Comparison of ENCODE assay signal across 18 cellular contexts in genomic region chr3:100360757-100361496, GRCh38.
"Had no signal": no experiment of that assay in that cellular context is flagged by ENCODE, and none has a peak within 500 bp of the region (broad histone marks: within the 10 kb centered on the region; RNA-seq: fewer than 3 reads in every experiment).

No MANE protein-coding gene starts in this region.

- ATAC-seq: activated CD4-positive, CD25-positive, alpha-beta regulatory T cell treated with anti-CD3 and anti-CD28 coated beads, Interleukin-2, amount 50 U/mL, for 24 hours; activated CD8-positive, alpha-beta memory T cell treated with anti-CD3 and anti-CD28 coated beads, Interleukin-2, amount 10 ng/mL, durations not matched to agents 7 days and 5 days; activated T-cell treated with anti-CD3 and anti-CD28 coated beads, Interleukin-2, amount 50 U/mL, for 72 hours; right cardiac atrium; stimulated activated memory B cell treated with anti-CD40 and anti-IgM and Interleukin-4, amounts not matched to agents 10 μg/mL and 1 μg/mL and 100 μg/mL, for 72 hours had no signal

- H3K4me3 Mint-ChIP-seq: activated CD8-positive, alpha-beta memory T cell treated with anti-CD3 and anti-CD28 coated beads, Interleukin-2, amount 10 ng/mL, durations not matched to agents 7 days and 5 days; activated T-cell treated with anti-CD3 and anti-CD28 coated beads, Interleukin-2, amount 50 U/mL, for 72 hours; naive B cell; stimulated activated memory B cell treated with anti-CD40 and anti-IgM and Interleukin-4, amounts not matched to agents 10 μg/mL and 1 μg/mL and 100 μg/mL, for 72 hours; T-helper 2 cell treated with Interferon-gamma antibody and Interleukin-4, amounts not matched to agents 5 μg/mL and 100 μg/mL, for 36 hours had no signal

- H3K4me1 Mint-ChIP-seq: activated CD8-positive, alpha-beta memory T cell treated with anti-CD3 and anti-CD28 coated beads, Interleukin-2, amount 10 ng/mL, durations not matched to agents 7 days and 5 days; naive B cell; stimulated activated memory B cell treated with anti-CD40 and anti-IgM and Interleukin-4, amounts not matched to agents 10 μg/mL and 1 μg/mL and 100 μg/mL, for 72 hours had no signal

- H3K27ac Mint-ChIP-seq: activated CD8-positive, alpha-beta memory T cell treated with anti-CD3 and anti-CD28 coated beads, Interleukin-2, amount 10 ng/mL, durations not matched to agents 7 days and 5 days; activated T-cell treated with anti-CD3 and anti-CD28 coated beads, Interleukin-2, amount 50 U/mL, for 72 hours; naive B cell; stimulated activated memory B cell treated with anti-CD40 and anti-IgM and Interleukin-4, amounts not matched to agents 10 μg/mL and 1 μg/mL and 100 μg/mL, for 72 hours; T-helper 2 cell treated with Interferon-gamma antibody and Interleukin-4, amounts not matched to agents 5 μg/mL and 100 μg/mL, for 36 hours had no signal

- H3K27me3 ChIP-seq: neutrophil, transverse colon had no signal

- H3K4me1 ChIP-seq: transverse colon had no signal

- H3K4me3 ChIP-seq: lung, transverse colon had no signal

- H3K27me3 Mint-ChIP-seq: activated CD8-positive, alpha-beta memory T cell treated with anti-CD3 and anti-CD28 coated beads, Interleukin-2, amount 10 ng/mL, durations not matched to agents 7 days and 5 days; naive B cell; stimulated activated memory B cell treated with anti-CD40 and anti-IgM and Interleukin-4, amounts not matched to agents 10 μg/mL and 1 μg/mL and 100 μg/mL, for 72 hours had no signal

- DNase-seq: activated CD4-positive, alpha-beta T cell treated with anti-CD3 and anti-CD28 coated beads, Interleukin-2, amount 50 U/mL, for 4 hours; activated CD8-positive, alpha-beta memory T cell treated with anti-CD3 and anti-CD28 coated beads, Interleukin-2, amount 10 ng/mL, durations not matched to agents 7 days and 5 days; activated T-cell treated with anti-CD3 and anti-CD28 coated beads, Interleukin-2, amount 50 U/mL, for 72 hours; central memory CD4-positive, alpha-beta T cell; cortex of kidney; effector memory CD4-positive, alpha-beta T cell; erythroblast; foreskin fibroblast; glutamatergic neuron; naive B cell; right cardiac atrium; substantia nigra; transverse colon had no signal

- H3K9me3 ChIP-seq: neutrophil, transverse colon had no signal

- H3K27ac ChIP-seq: neutrophil, transverse colon had no signal
